ENCODE assay signal across 12 cellular contexts in the genomic region with DNA sequence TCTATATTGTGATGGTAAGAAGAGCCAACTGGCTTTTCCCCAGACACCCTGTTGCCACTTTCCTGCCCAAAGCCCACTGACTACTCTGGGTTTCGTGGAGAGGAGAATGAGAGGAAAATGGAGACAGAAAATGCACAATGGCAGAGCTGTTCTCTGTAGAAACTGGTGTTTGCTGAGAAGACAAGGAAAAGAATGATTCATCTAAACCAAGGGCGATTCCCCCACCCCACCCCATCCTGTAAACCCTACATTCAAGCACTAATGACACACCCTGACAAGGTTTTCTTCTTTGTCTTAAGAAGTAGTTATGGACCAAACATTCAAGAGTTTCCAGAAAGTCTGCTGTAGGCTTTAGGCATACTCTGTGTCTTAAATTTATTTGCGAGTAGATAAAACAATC.
A peak's percentile ranks its signal among the peaks of the same experiment; 100 is the strongest.
DNase-seq lines count a peak whose midpoint lies in the region; ATAC-seq and TF ChIP-seq lines count a peak whose summit lies in the region.
"Had no signal": no experiment of that assay in that cellular context is flagged by ENCODE, and none has a peak within 500 bp of the region (broad histone marks: within the 10 kb centered on the region; RNA-seq: fewer than 3 reads in every experiment).

No MANE protein-coding gene starts in this region.

- no peak for ATAC-seq in activated CD4-positive, CD25-positive, alpha-beta regulatory T cell treated with anti-CD3 and anti-CD28 coated beads, Interleukin-2, amount 50 U/mL, for 24 hours
- no peak for ATAC-seq in GM18511 (IDR thresholded peaks at IDR 0.05; ENCODE audit: unreplicated experiment)
- ATAC-seq in GM18861 (IDR thresholded peaks at IDR 0.05; ENCODE audit: unreplicated experiment): no peak
- ATAC-seq: left ventricle myocardium superior had no signal

- no peak for TF ChIP-seq CTCF in MCF 10A (IDR thresholded peaks at IDR 0.05; ENCODE audit: unreplicated experiment)
- no peak for TF ChIP-seq CTCF in breast epithelium (IDR thresholded peaks at IDR 0.05)
- no peak for TF ChIP-seq CTCF in suprapubic skin (IDR thresholded peaks at IDR 0.05)

- no peaks in the 10 kb centered on the region for H3K36me3 ChIP-seq in breast epithelium
- H3K36me3 ChIP-seq in suprapubic skin: peaks cover 14% of the 10 kb centered on the region

- no TSS peak for BruUV-seq in MCF 10A (replicated peaks; lab: Mats Ljungman, UMichigan)

- H3K27ac ChIP-seq in breast epithelium (peak overlapping the region in 1 of 2 donors; percentile 67), suprapubic skin (peak overlapping the region; percentile 64)
- H3K27ac ChIP-seq: SK-N-MC had no signal

- H3K27ac Mint-ChIP-seq in MCF 10A (ENCODE audit: low read depth, unreplicated experiment): peak overlapping the region; percentile 20
- H3K27ac Mint-ChIP-seq in activated T-helper 2 cell treated with anti-CD3 and anti-CD28 coated beads, Interferon-gamma antibody, Interleukin-2, Interleukin-4, amounts not matched to agents 10 μg/mL and 5 μg/mL and 100 μg/mL, durations not matched to agents 14 hours and 24 hours and 36 hours: peak overlapping the region; percentile 59

- WGBS in suprapubic skin: 77% methylated on average over 3 of the region's 3 CpGs

- H3K4me1 ChIP-seq in breast epithelium (no peaks in the 10 kb centered on the region), suprapubic skin (no peaks in the 10 kb centered on the region)

- DNase-seq in MCF 10A (ENCODE audit: unreplicated experiment) (peak; percentile 11), breast epithelium (ENCODE audit: low spot score in 2 of 2) (no peak), foreskin melanocyte (peak; percentile 19), suprapubic skin (ENCODE audit: low spot score in 2 of 2) (no peak)
- no peak for DNase-seq in activated T-helper 2 cell treated with anti-CD3 and anti-CD28 coated beads, Interferon-gamma antibody, Interleukin-2, Interleukin-4, amounts not matched to agents 10 μg/mL and 5 μg/mL and 100 μg/mL, durations not matched to agents 14 hours and 24 hours and 36 hours (ENCODE audit: low spot score)
- DNase-seq: left ventricle myocardium superior, NCI-H1436 treated with DMSO at 0.1 percent for 48 hours, NCI-H82 had no signal

- no peak overlapping the region for H3K4me3 Mint-ChIP-seq in MCF 10A (ENCODE audit: unreplicated experiment)
- H3K4me3 Mint-ChIP-seq in activated T-helper 2 cell treated with anti-CD3 and anti-CD28 coated beads, Interferon-gamma antibody, Interleukin-2, Interleukin-4, amounts not matched to agents 10 μg/mL and 5 μg/mL and 100 μg/mL, durations not matched to agents 14 hours and 24 hours and 36 hours (ENCODE audit: low read depth): no peak overlapping the region

- no peaks in the 10 kb centered on the region for H3K9me3 ChIP-seq in breast epithelium
- H3K9me3 ChIP-seq in suprapubic skin: no peaks in the 10 kb centered on the region

- POLR2A ChIA-PET in MCF 10A (lab: Yijun Ruan, JAX): no interaction called here

- CTCF ChIA-PET in MCF 10A (lab: Yijun Ruan, JAX): no interaction called here

- intact Hi-C loops in MCF 10A (cut with micrococcal nuclease) (no loop called here), breast epithelium (cut with DNase I; ENCODE audit: low total_unique reads) (loop anchor here (5.0 kb wide), 1 partner anchor 412 kb away; no protein-coding TSS in a partner anchor)
- intact Hi-C loops in activated T-helper 2 cell treated with anti-CD3 and anti-CD28 coated beads, Interferon-gamma antibody, Interleukin-2, Interleukin-4, amounts not matched to agents 10 μg/mL and 5 μg/mL and 100 μg/mL, durations not matched to agents 14 hours and 24 hours and 36 hours (cut with micrococcal nuclease): loop anchor here (2.0 kb wide), 1 partner anchor 18 kb away; no protein-coding TSS in a partner anchor

- no peaks in the 10 kb centered on the region for H3K27me3 Mint-ChIP-seq in MCF 10A (ENCODE audit: insufficient read depth, unreplicated experiment)
- no peaks in the 10 kb centered on the region for H3K27me3 Mint-ChIP-seq in activated T-helper 2 cell treated with anti-CD3 and anti-CD28 coated beads, Interferon-gamma antibody, Interleukin-2, Interleukin-4, amounts not matched to agents 10 μg/mL and 5 μg/mL and 100 μg/mL, durations not matched to agents 14 hours and 24 hours and 36 hours (ENCODE audit: low read depth)

- no peaks in the 10 kb centered on the region for H3K9me3 Mint-ChIP-seq in MCF 10A (ENCODE audit: unreplicated experiment)
- no peaks in the 10 kb centered on the region for H3K9me3 Mint-ChIP-seq in activated T-helper 2 cell treated with anti-CD3 and anti-CD28 coated beads, Interferon-gamma antibody, Interleukin-2, Interleukin-4, amounts not matched to agents 10 μg/mL and 5 μg/mL and 100 μg/mL, durations not matched to agents 14 hours and 24 hours and 36 hours

- TF ChIP-seq POLR2A in breast epithelium (IDR thresholded peaks at IDR 0.05): no peak
- no peak for TF ChIP-seq POLR2A in suprapubic skin (IDR thresholded peaks at IDR 0.05)

- H3K27me3 ChIP-seq in breast epithelium (no peaks in the 10 kb centered on the region), suprapubic skin (no peaks in the 10 kb centered on the region)

- H3K4me1 Mint-ChIP-seq in MCF 10A (ENCODE audit: insufficient read depth, unreplicated experiment): peaks cover 25% of the 10 kb centered on the region
- peaks cover 37% of the 10 kb centered on the region for H3K4me1 Mint-ChIP-seq in activated T-helper 2 cell treated with anti-CD3 and anti-CD28 coated beads, Interferon-gamma antibody, Interleukin-2, Interleukin-4, amounts not matched to agents 10 μg/mL and 5 μg/mL and 100 μg/mL, durations not matched to agents 14 hours and 24 hours and 36 hours (ENCODE audit: low read depth)

- H3K4me3 ChIP-seq in breast epithelium (no peak overlapping the region), suprapubic skin (no peak overlapping the region)
- H3K4me3 ChIP-seq: SK-N-MC had no signal

- no peak for TF ChIP-seq EP300 in suprapubic skin (IDR thresholded peaks at IDR 0.05)

- peaks cover 18% of the 10 kb centered on the region for H3K36me3 Mint-ChIP-seq in MCF 10A (ENCODE audit: insufficient read depth, unreplicated experiment)
- peaks cover 50% of the 10 kb centered on the region for H3K36me3 Mint-ChIP-seq in activated T-helper 2 cell treated with anti-CD3 and anti-CD28 coated beads, Interferon-gamma antibody, Interleukin-2, Interleukin-4, amounts not matched to agents 10 μg/mL and 5 μg/mL and 100 μg/mL, durations not matched to agents 14 hours and 24 hours and 36 hours (ENCODE audit: low read depth)

Comparison
In these comparisons a context has a peak if more than half of its experiments do, and no peak if none do; other contexts are left out.
1. DNase-seq: peak in MCF 10A (single experiment) and foreskin melanocyte (single experiment); none in breast epithelium (0 of 2), activated T-helper 2 cell treated with anti-CD3 and anti-CD28 coated beads, Interferon-gamma antibody, Interleukin-2, Interleukin-4, amounts not matched to agents 10 μg/mL and 5 μg/mL and 100 μg/mL, durations not matched to agents 14 hours and 24 hours and 36 hours (single experiment) and suprapubic skin (0 of 2).